Comparison of ENCODE assay signal across 19 cellular contexts in the genomic region with DNA sequence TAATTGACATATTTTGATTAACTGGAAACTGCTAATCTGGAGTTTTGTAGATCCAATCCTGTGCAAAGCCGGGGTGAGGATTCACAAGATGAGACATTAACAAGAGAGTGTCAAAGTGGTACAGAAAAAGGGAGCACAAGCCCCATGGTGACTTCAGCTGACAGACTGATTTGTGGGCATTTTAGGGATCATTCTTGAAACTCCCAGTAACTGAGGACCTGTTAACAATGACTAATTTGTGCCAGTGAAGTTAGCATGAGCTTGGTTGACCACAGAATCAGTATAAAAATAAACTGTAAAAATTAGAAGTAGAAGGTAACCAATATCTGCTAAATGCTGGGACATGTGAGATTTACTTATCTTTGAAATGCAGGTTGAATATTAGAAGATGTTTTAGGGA.
"Had no signal": no experiment of that assay in that cellular context is flagged by ENCODE, and none has a peak within 500 bp of the region (broad histone marks: within the 10 kb centered on the region; RNA-seq: fewer than 3 reads in every experiment).

No MANE protein-coding gene starts in this region.

- H3K27ac ChIP-seq: dorsolateral prefrontal cortex, epithelial cell of prostate, gastrocnemius medialis, pancreas, tibial artery, upper lobe of left lung had no signal

- H3K36me3 ChIP-seq: gastrocnemius medialis, pancreas, tibial artery, upper lobe of left lung had no signal

- H3K4me3 ChIP-seq: dorsolateral prefrontal cortex, gastrocnemius medialis, lung, pancreas, smooth muscle cell, tibial artery, upper lobe of left lung had no signal

- H3K27me3 ChIP-seq: gastrocnemius medialis, pancreas, tibial artery, upper lobe of left lung had no signal

- H3K27me3 Mint-ChIP-seq: memory B cell; stimulated activated naive CD8-positive, alpha-beta T cell treated with anti-CD3 and anti-CD28 coated beads, Interleukin-15, amount 100 ng/mL, for 72 hours had no signal

- H3K4me2 ChIP-seq: smooth muscle cell had no signal

- H3K9me3 ChIP-seq: gastrocnemius medialis, pancreas, tibial artery, upper lobe of left lung had no signal

- H3K4me3 Mint-ChIP-seq: memory B cell; natural killer cell; stimulated activated naive CD8-positive, alpha-beta T cell treated with anti-CD3 and anti-CD28 coated beads, Interleukin-15, amount 100 ng/mL, for 72 hours had no signal

- H3K36me3 Mint-ChIP-seq: memory B cell, natural killer cell had no signal

- DNase-seq: dorsolateral prefrontal cortex; effector CD4-positive, alpha-beta T cell; gastrocnemius medialis; head of caudate nucleus; kidney; natural killer cell; pancreas; stimulated activated CD4-positive, alpha-beta T cell treated with anti-CD3 and anti-CD28 coated beads, Interleukin-12 subunit alpha, Interleukin-12 subunit beta, amount 100 ng/mL, for 4 hours; stimulated activated CD4-positive, alpha-beta T cell treated with anti-CD3 and anti-CD28 coated beads, Interleukin-1b, Interleukin-23, amount 100 ng/mL, for 48 hours; stimulated activated CD4-positive, alpha-beta T cell treated with anti-CD3 and anti-CD28 coated beads, Interleukin-4, amount 100 ng/mL, for 1 hour; stimulated activated CD8-positive, alpha-beta memory T cell treated with anti-CD3 and anti-CD28 coated beads, Interleukin-4, amount 100 ng/mL, for 48 hours; stimulated activated naive CD4-positive, alpha-beta T cell; stimulated activated naive CD8-positive, alpha-beta T cell treated with anti-CD3 and anti-CD28 coated beads, Interleukin-15, amount 100 ng/mL, for 72 hours; tibial artery; upper lobe of left lung had no signal

- H3K27ac Mint-ChIP-seq: memory B cell; natural killer cell; stimulated activated naive CD8-positive, alpha-beta T cell treated with anti-CD3 and anti-CD28 coated beads, Interleukin-15, amount 100 ng/mL, for 72 hours had no signal

- H3K4me1 ChIP-seq: gastrocnemius medialis, pancreas, tibial artery, upper lobe of left lung had no signal

- H3K4me1 Mint-ChIP-seq: memory B cell; natural killer cell; stimulated activated naive CD8-positive, alpha-beta T cell treated with anti-CD3 and anti-CD28 coated beads, Interleukin-15, amount 100 ng/mL, for 72 hours had no signal
